Comparison of ENCODE assay signal across 8 cellular contexts in genomic region chr15:74781673-74782595, GRCh38. TPM values are rescaled to one million over a fixed set of nuclear protein-coding genes. Genes with fewer than 3 reads are reported as not detected.
DNase-seq lines count a peak whose midpoint lies in the region; ATAC-seq lines count a peak whose summit lies in the region.

Gene CSK, plus strand, starts transcription at chr15:74782080. Its CDS starts 16,218 bp downstream, at chr15:74798298.

- H3K4me3 Mint-ChIP-seq in activated CD8-positive, alpha-beta T cell treated with anti-CD3 and anti-CD28 coated beads, Interleukin-2, amount 10 ng/mL, durations not matched to agents 7 days and 5 days: peak within 1 kb of the TSS; percentile 95
- H3K4me3 Mint-ChIP-seq in effector memory CD8-positive, alpha-beta T cell: peak within 1 kb of the TSS; percentile 80 to 98

- H3K27me3 Mint-ChIP-seq in activated CD8-positive, alpha-beta T cell treated with anti-CD3 and anti-CD28 coated beads, Interleukin-2, amount 10 ng/mL, durations not matched to agents 7 days and 5 days (ENCODE audit: low read depth): no peaks in the 10 kb centered on the region
- H3K27me3 Mint-ChIP-seq in effector memory CD8-positive, alpha-beta T cell: no peaks in the 10 kb centered on the region

- POLR2A ChIA-PET in activated CD8-positive, alpha-beta T cell treated with anti-CD3 and anti-CD28 coated beads, Interleukin-2, amount 10 ng/mL, durations not matched to agents 7 days and 5 days (lab: Charles Lee): interaction anchor here (0.7 to 23.0 kb wide), 7 partner anchors 3 to 242 kb away, joined by 3 to 670 read pairs (median 4); partner anchors contain the start of gene CSK

- no peaks in the 10 kb centered on the region for H3K9me3 Mint-ChIP-seq in activated CD8-positive, alpha-beta T cell treated with anti-CD3 and anti-CD28 coated beads, Interleukin-2, amount 10 ng/mL, durations not matched to agents 7 days and 5 days (ENCODE audit: insufficient read depth)
- H3K9me3 Mint-ChIP-seq in effector memory CD8-positive, alpha-beta T cell: no peaks in the 10 kb centered on the region

- H3K4me1 Mint-ChIP-seq in activated CD8-positive, alpha-beta T cell treated with anti-CD3 and anti-CD28 coated beads, Interleukin-2, amount 10 ng/mL, durations not matched to agents 7 days and 5 days (ENCODE audit: low read depth): peaks cover 59% of the 10 kb centered on the region
- peaks cover 81 to 85% of the 10 kb centered on the region in 2 donors for H3K4me1 Mint-ChIP-seq in effector memory CD8-positive, alpha-beta T cell (ENCODE audit: low read depth in 2 of 2)

- peak; percentile 34 for ATAC-seq in HG02852 (IDR thresholded peaks at IDR 0.05; ENCODE audit: unreplicated experiment)
- ATAC-seq in activated CD8-positive, alpha-beta T cell treated with anti-CD3 and anti-CD28 coated beads, Interleukin-2, amount 10 ng/mL, durations not matched to agents 7 days and 5 days: peak; percentile 59
- ATAC-seq in effector memory CD8-positive, alpha-beta T cell (replicated peaks): peak; percentile 61

- H3K36me3 Mint-ChIP-seq in activated CD8-positive, alpha-beta T cell treated with anti-CD3 and anti-CD28 coated beads, Interleukin-2, amount 10 ng/mL, durations not matched to agents 7 days and 5 days (ENCODE audit: low read depth): peaks cover 46% of the 10 kb centered on the region
- peaks cover 60% of the 10 kb centered on the region for H3K36me3 Mint-ChIP-seq in effector memory CD8-positive, alpha-beta T cell (ENCODE audit: insufficient read depth)

- CTCF ChIA-PET in activated CD8-positive, alpha-beta T cell treated with anti-CD3 and anti-CD28 coated beads, Interleukin-2, amount 10 ng/mL, durations not matched to agents 7 days and 5 days (lab: Charles Lee): interaction anchor here (0.6 to 25.5 kb wide), 11 partner anchors 3 to 180 kb away, joined by 3 to 1683 read pairs (median 4); partner anchors contain the start of genes CSK, EDC3 and FAM219B

- peak within 1 kb of the TSS; percentile 99 for H3K27ac Mint-ChIP-seq in activated CD8-positive, alpha-beta T cell treated with anti-CD3 and anti-CD28 coated beads, Interleukin-2, amount 10 ng/mL, durations not matched to agents 7 days and 5 days
- peak within 1 kb of the TSS; percentile 92 to 99 for H3K27ac Mint-ChIP-seq in effector memory CD8-positive, alpha-beta T cell

- DNase-seq in DMS 273 (lab: John Stamatoyannopoulos, UW; ENCODE audit: unreplicated experiment) (peak; percentile 85), DMS 273 treated with DMSO at 0.1 percent for 48 hours (lab: John Stamatoyannopoulos, UW) (no peak), NCI-H526 treated with DMSO at 0.1 percent for 48 hours (lab: John Stamatoyannopoulos, UW) (peak; percentile 20), lung microvascular endothelial cell (ENCODE audit: low read depth in 2 of 2) (peak; percentile 71 to 82)
- peak; percentile 82 for DNase-seq in activated CD8-positive, alpha-beta T cell treated with anti-CD3 and anti-CD28 coated beads, Interleukin-2, amount 10 ng/mL, durations not matched to agents 7 days and 5 days
- peak; percentile 72 to 83 (median 74) for DNase-seq in effector memory CD8-positive, alpha-beta T cell
- peak; percentile 68 for DNase-seq in stimulated activated CD8-positive, alpha-beta memory T cell treated with anti-CD3 and anti-CD28 coated beads, Interleukin-15, amount 100 ng/mL, for 24 hours (ENCODE audit: low read depth)

RNA-seq across cellular contexts. Expression of gene CSK, which starts in this region (rescaled TPM):
- total RNA-seq in activated CD8-positive, alpha-beta T cell treated with anti-CD3 and anti-CD28 coated beads, Interleukin-2, amount 10 ng/mL, durations not matched to agents 7 days and 5 days: 100 to 1,000 TPM; 314 to 330 TPM
- 24.4 and 37.9 TPM in 2 replicates for total RNA-seq in lung microvascular endothelial cell
